Comparison of ENCODE assay signal across 9 cellular contexts in the genomic region with DNA sequence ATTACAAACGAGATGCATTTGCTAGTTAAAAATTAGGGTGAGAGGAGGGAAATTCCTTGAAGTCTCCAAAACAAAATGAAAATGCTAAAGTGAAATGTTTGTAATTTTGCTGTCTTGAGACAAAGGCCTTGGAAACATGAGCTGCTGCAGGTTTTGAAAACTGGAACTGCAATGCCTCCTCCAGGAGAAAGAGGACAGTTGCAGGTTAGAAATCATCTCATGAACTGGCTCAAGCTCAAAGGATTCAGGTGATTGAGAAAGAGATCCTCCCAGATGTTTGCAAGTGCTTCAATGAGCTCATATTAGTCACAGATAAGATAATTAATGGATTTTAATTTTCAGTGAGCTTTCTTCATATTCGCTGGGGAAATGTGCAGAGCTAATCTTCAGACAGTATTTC. TPM values are rescaled to one million over a fixed set of nuclear protein-coding genes. Genes with fewer than 3 reads are reported as not detected.
DNase-seq lines count a peak whose midpoint lies in the region; ATAC-seq and TF ChIP-seq lines count a peak whose summit lies in the region.
"Had no signal": no experiment of that assay in that cellular context is flagged by ENCODE, and none has a peak within 500 bp of the region (broad histone marks: within the 10 kb centered on the region; RNA-seq: fewer than 3 reads in every experiment).

No MANE protein-coding gene starts in this region.

- no peaks in the 10 kb centered on the region for H3K4me1 Mint-ChIP-seq in osteocyte (ENCODE audit: unreplicated experiment)
- H3K4me1 Mint-ChIP-seq in activated T-cell treated with anti-CD3 and anti-CD28 coated beads, Interleukin-2, amount 50 U/mL, for 24 hours (ENCODE audit: low read depth) = no peaks in the 10 kb centered on the region

- H3K4me3 Mint-ChIP-seq in osteocyte (ENCODE audit: unreplicated experiment) = no peak overlapping the region
- no peak overlapping the region for H3K4me3 Mint-ChIP-seq in activated T-cell treated with anti-CD3 and anti-CD28 coated beads, Interleukin-2, amount 50 U/mL, for 24 hours

- no peaks in the 10 kb centered on the region for H3K9me3 Mint-ChIP-seq in osteocyte (ENCODE audit: unreplicated experiment)
- H3K9me3 Mint-ChIP-seq in activated T-cell treated with anti-CD3 and anti-CD28 coated beads, Interleukin-2, amount 50 U/mL, for 24 hours = no peaks in the 10 kb centered on the region

- TF ChIP-seq CTCF in GM12864 (IDR thresholded peaks at IDR 0.05; ENCODE audit: low read depth, low read length, missing control alignments) (peak; percentile 16), osteocyte (IDR thresholded peaks at IDR 0.05) (peak; percentile 68)

- no peak for DNase-seq in GM12864 (ENCODE audit: low read depth)
- peak; percentile 36 for DNase-seq in NCI-H2107 (lab: John Stamatoyannopoulos, UW)
- peak; percentile 45 for DNase-seq in cerebellum (ENCODE audit: low spot score)
- DNase-seq in osteocyte (ENCODE audit: extremely low spot score, unreplicated experiment) = no peak
- DNase-seq in T1000 (lab: John Stamatoyannopoulos, UW) = no peak
- DNase-seq in activated T-cell treated with anti-CD3 and anti-CD28 coated beads, Interleukin-2, amount 50 U/mL, for 24 hours = no peak
- DNase-seq: activated T-cell treated with anti-CD3 and anti-CD28 coated beads, Interleukin-2, amount 50 U/mL, for 48 hours had no signal

- no peak overlapping the region for H3K27ac Mint-ChIP-seq in osteocyte (ENCODE audit: unreplicated experiment)
- H3K27ac Mint-ChIP-seq in activated T-cell treated with anti-CD3 and anti-CD28 coated beads, Interleukin-2, amount 50 U/mL, for 24 hours = no peak overlapping the region

- H3K36me3 Mint-ChIP-seq in osteocyte (ENCODE audit: unreplicated experiment) = no peaks in the 10 kb centered on the region
- H3K36me3 Mint-ChIP-seq in activated T-cell treated with anti-CD3 and anti-CD28 coated beads, Interleukin-2, amount 50 U/mL, for 24 hours (ENCODE audit: low read depth) = no peaks in the 10 kb centered on the region

- ATAC-seq in HG03135 (IDR thresholded peaks at IDR 0.05; ENCODE audit: unreplicated experiment) (no peak), HG02642 (IDR thresholded peaks at IDR 0.05; ENCODE audit: poor library complexity, unreplicated experiment) (no peak)

- H3K27me3 Mint-ChIP-seq in osteocyte (ENCODE audit: unreplicated experiment) = peaks cover 27% of the 10 kb centered on the region
- peaks cover 37% of the 10 kb centered on the region for H3K27me3 Mint-ChIP-seq in activated T-cell treated with anti-CD3 and anti-CD28 coated beads, Interleukin-2, amount 50 U/mL, for 24 hours

- no peak overlapping the region for H3K4me3 ChIP-seq in GM12864 (ENCODE audit: low read depth, low read length)

RNA-seq across cellular contexts. Expression of gene SMPX, which starts 32.4 kb away (rescaled TPM):
- 0.54 TPM for total RNA-seq in cerebellum
- total RNA-seq in osteocyte = not detected in 2 replicates

Comparison
In these comparisons a context has a peak if more than half of its experiments do, and no peak if none do; other contexts are left out.
1. DNase-seq: peak in NCI-H2107 (single experiment) and cerebellum (single experiment); none in GM12864 (single experiment), osteocyte (single experiment), T1000 (single experiment) and activated T-cell treated with anti-CD3 and anti-CD28 coated beads, Interleukin-2, amount 50 U/mL, for 24 hours (single experiment).